Comparison of ENCODE assay signal across 8 cellular contexts in genomic region chr1:196372896-196373536, GRCh38.
A peak's percentile ranks its signal among the peaks of the same experiment; 100 is the strongest.
DNase-seq lines count a peak whose midpoint lies in the region; ATAC-seq and TF ChIP-seq lines count a peak whose summit lies in the region.

No MANE protein-coding gene starts in this region.

- POLR2A ChIA-PET in PC-9 (lab: Charles Lee; ENCODE audit: unreplicated experiment), result no interaction called here

- H3K4me3 ChIP-seq in PC-9, result no peak overlapping the region

- H3K27ac ChIP-seq in C4-2B, result no peak overlapping the region
- H3K27ac ChIP-seq in PC-9, result no peak overlapping the region

- H3F3A ChIP-seq in PC-9 (ENCODE audit: insufficient read depth, low read depth), result no peaks in the 10 kb centered on the region

- no peaks in the 10 kb centered on the region for H3K36me3 ChIP-seq in PC-9 (ENCODE audit: low read depth)

- DNase-seq in PC-9 (peak in 1 of 2 experiments; percentile 38), fibroblast of peridontal ligament (ENCODE audit: extremely low read depth) (peak; percentile 65), T1000 (lab: John Stamatoyannopoulos, UW) (no peak)
- no peak for DNase-seq in activated CD8-positive, alpha-beta memory T cell treated with anti-CD3 and anti-CD28 coated beads for 24 hours

- no peaks in the 10 kb centered on the region for H4K20me1 ChIP-seq in PC-9 (ENCODE audit: insufficient read depth)

- no peaks in the 10 kb centered on the region for H3K9me3 ChIP-seq in PC-9 (ENCODE audit: insufficient read depth, low read depth)

- no peaks in the 10 kb centered on the region for H3K27me3 ChIP-seq in PC-9 (ENCODE audit: insufficient read depth, low read depth)

- intact Hi-C loops in PC-9 (cut with micrococcal nuclease; ENCODE audit: unreplicated experiment), result no loop called here

- TF ChIP-seq CTCF in C4-2B (conservative IDR thresholded peaks at IDR 0.05), result peak; percentile 77
- TF ChIP-seq CTCF in PC-9 (conservative IDR thresholded peaks at IDR 0.05), result peak; percentile 79

- H3K9me2 ChIP-seq in PC-9 (ENCODE audit: insufficient read depth), result no peaks in the 10 kb centered on the region

- no peaks in the 10 kb centered on the region for H3K79me2 ChIP-seq in PC-9 (ENCODE audit: low read depth)

- CTCF ChIA-PET in PC-9 (lab: Charles Lee), result no interaction called here

- no peak overlapping the region for H3K4me2 ChIP-seq in PC-9

- H3K4me1 ChIP-seq in PC-9 (replicated peaks; ENCODE audit: insufficient read depth), result 0 out of 2 replicates have a peak, but pooled peaks cover 4% of the 10 kb centered on the region

- H2AFZ ChIP-seq in PC-9, result no peak overlapping the region

- no TSS peak for BruUV-seq in PC-9 (replicated peaks; lab: Mats Ljungman, UMichigan)

- ATAC-seq in GM18519 (IDR thresholded peaks at IDR 0.05; ENCODE audit: low FRiP score, unreplicated experiment), result peak; percentile 85
- ATAC-seq in HG03066 (IDR thresholded peaks at IDR 0.05; ENCODE audit: low read depth, unreplicated experiment), result peak; percentile 91
- ATAC-seq in GM19023 (IDR thresholded peaks at IDR 0.05; ENCODE audit: unreplicated experiment), result no peak
